ENCODE assay signal across 32 cellular contexts in genomic region chr10:5168897-5169296, GRCh38. TPM values are rescaled to one million over a fixed set of nuclear protein-coding genes. Genes with fewer than 3 reads are reported as not detected.
DNase-seq lines count a peak whose midpoint lies in the region; ATAC-seq, FAIRE-seq and TF ChIP-seq lines count a peak whose summit lies in the region.
"Had no signal": no experiment of that assay in that cellular context is flagged by ENCODE, and none has a peak within 500 bp of the region (broad histone marks: within the 10 kb centered on the region; RNA-seq: fewer than 3 reads in every experiment).

No MANE protein-coding gene starts in this region.

- H3K36me3 ChIP-seq in small intestine (ENCODE audit: control insufficient read depth in 2 of 2, insufficient read depth in 2 of 2, low read length in 2 of 2): no peaks in the 10 kb centered on the region
- H3K36me3 ChIP-seq: cardiac muscle cell, SJSA1, thyroid gland had no signal

- peaks cover 23% of the 10 kb centered on the region for H3K9me3 Mint-ChIP-seq in activated CD8-positive, alpha-beta T cell treated with anti-CD3 and anti-CD28 coated beads for 36 hours
- H3K9me3 Mint-ChIP-seq in activated CD8-positive, alpha-beta T cell treated with anti-CD3 and anti-CD28 coated beads, Interleukin-2, amount 10 ng/mL, durations not matched to agents 7 days and 5 days (ENCODE audit: insufficient read depth): peaks cover 24% of the 10 kb centered on the region
- H3K9me3 Mint-ChIP-seq in activated T-helper 2 cell treated with anti-CD3 and anti-CD28 coated beads, Interferon-gamma antibody, Interleukin-2, Interleukin-4, amounts not matched to agents 10 μg/mL and 5 μg/mL and 100 μg/mL, durations not matched to agents 14 hours and 24 hours and 36 hours: peaks cover 35% of the 10 kb centered on the region
- peaks cover 15% of the 10 kb centered on the region for H3K9me3 Mint-ChIP-seq in glutamatergic neuron (ENCODE audit: unreplicated experiment)

- TF ChIP-seq CTCF in activated CD8-positive, alpha-beta T cell treated with anti-CD3 and anti-CD28 coated beads for 36 hours (IDR thresholded peaks at IDR 0.05): no peak
- no peak for TF ChIP-seq CTCF in glutamatergic neuron (IDR thresholded peaks at IDR 0.05; ENCODE audit: partially characterized antibody, unreplicated experiment)

- H3K27ac Mint-ChIP-seq in activated CD8-positive, alpha-beta T cell treated with anti-CD3 and anti-CD28 coated beads for 36 hours: peak overlapping the region; percentile 3
- H3K27ac Mint-ChIP-seq in activated CD8-positive, alpha-beta T cell treated with anti-CD3 and anti-CD28 coated beads, Interleukin-2, amount 10 ng/mL, durations not matched to agents 7 days and 5 days: no peak overlapping the region
- H3K27ac Mint-ChIP-seq in activated T-helper 2 cell treated with anti-CD3 and anti-CD28 coated beads, Interferon-gamma antibody, Interleukin-2, Interleukin-4, amounts not matched to agents 10 μg/mL and 5 μg/mL and 100 μg/mL, durations not matched to agents 14 hours and 24 hours and 36 hours: peak overlapping the region; percentile 63
- H3K27ac Mint-ChIP-seq in glutamatergic neuron (ENCODE audit: unreplicated experiment): no peak overlapping the region
- H3K27ac Mint-ChIP-seq: activated naive CD8-positive, alpha-beta T cell treated with anti-CD3 and anti-CD28 coated beads, Interleukin-2, amount 10 ng/mL, durations not matched to agents 7 days and 5 days; H9 had no signal

- FAIRE-seq in small intestine (lab: Jason Lieb, UNC): no peak
- FAIRE-seq: colon, HTR-8/SVneo, K562 had no signal

- H3K36me3 Mint-ChIP-seq in activated CD8-positive, alpha-beta T cell treated with anti-CD3 and anti-CD28 coated beads for 36 hours (ENCODE audit: low read depth): no peaks in the 10 kb centered on the region
- no peaks in the 10 kb centered on the region for H3K36me3 Mint-ChIP-seq in activated CD8-positive, alpha-beta T cell treated with anti-CD3 and anti-CD28 coated beads, Interleukin-2, amount 10 ng/mL, durations not matched to agents 7 days and 5 days (ENCODE audit: low read depth)
- peaks cover 3% of the 10 kb centered on the region for H3K36me3 Mint-ChIP-seq in activated T-helper 2 cell treated with anti-CD3 and anti-CD28 coated beads, Interferon-gamma antibody, Interleukin-2, Interleukin-4, amounts not matched to agents 10 μg/mL and 5 μg/mL and 100 μg/mL, durations not matched to agents 14 hours and 24 hours and 36 hours (ENCODE audit: low read depth)
- H3K36me3 Mint-ChIP-seq in glutamatergic neuron (ENCODE audit: unreplicated experiment): peaks cover 31% of the 10 kb centered on the region
- H3K36me3 Mint-ChIP-seq: activated naive CD8-positive, alpha-beta T cell treated with anti-CD3 and anti-CD28 coated beads, Interleukin-2, amount 10 ng/mL, durations not matched to agents 7 days and 5 days; CD4-positive, CD25-positive, alpha-beta regulatory T cell had no signal

- H3K27me3 Mint-ChIP-seq in activated CD8-positive, alpha-beta T cell treated with anti-CD3 and anti-CD28 coated beads for 36 hours: no peaks in the 10 kb centered on the region
- H3K27me3 Mint-ChIP-seq in activated CD8-positive, alpha-beta T cell treated with anti-CD3 and anti-CD28 coated beads, Interleukin-2, amount 10 ng/mL, durations not matched to agents 7 days and 5 days (ENCODE audit: low read depth): no peaks in the 10 kb centered on the region
- H3K27me3 Mint-ChIP-seq in activated T-helper 2 cell treated with anti-CD3 and anti-CD28 coated beads, Interferon-gamma antibody, Interleukin-2, Interleukin-4, amounts not matched to agents 10 μg/mL and 5 μg/mL and 100 μg/mL, durations not matched to agents 14 hours and 24 hours and 36 hours (ENCODE audit: low read depth): no peaks in the 10 kb centered on the region
- peaks cover 2% of the 10 kb centered on the region for H3K27me3 Mint-ChIP-seq in glutamatergic neuron (ENCODE audit: unreplicated experiment)
- H3K27me3 Mint-ChIP-seq: activated naive CD8-positive, alpha-beta T cell treated with anti-CD3 and anti-CD28 coated beads, Interleukin-2, amount 10 ng/mL, durations not matched to agents 7 days and 5 days; CD4-positive, CD25-positive, alpha-beta regulatory T cell had no signal

- WGBS in small intestine, 3 donors: 12 to 46% (median 39%) methylated on average over 2 of the region's 2 CpGs

- peaks cover 1% of the 10 kb centered on the region for H3K9me3 ChIP-seq in small intestine (ENCODE audit: control insufficient read depth, low read depth)
- H3K9me3 ChIP-seq: thyroid gland had no signal

- no peak overlapping the region for H3K27ac ChIP-seq in small intestine (ENCODE audit: low read depth in 1 of 2, low read length in 1 of 2)
- H3K27ac ChIP-seq: cardiac muscle cell, psoas muscle, SJSA1, thyroid gland, VCaP had no signal

- ATAC-seq in activated CD8-positive, alpha-beta T cell treated with anti-CD3 and anti-CD28 coated beads for 36 hours: peak; percentile 37
- no peak for ATAC-seq in activated CD8-positive, alpha-beta T cell treated with anti-CD3 and anti-CD28 coated beads, Interleukin-2, amount 10 ng/mL, durations not matched to agents 7 days and 5 days
- ATAC-seq: K562, psoas muscle had no signal

- no peaks in the 10 kb centered on the region for H3K4me1 Mint-ChIP-seq in activated CD8-positive, alpha-beta T cell treated with anti-CD3 and anti-CD28 coated beads for 36 hours (ENCODE audit: low read depth)
- no peaks in the 10 kb centered on the region for H3K4me1 Mint-ChIP-seq in activated CD8-positive, alpha-beta T cell treated with anti-CD3 and anti-CD28 coated beads, Interleukin-2, amount 10 ng/mL, durations not matched to agents 7 days and 5 days (ENCODE audit: low read depth)
- H3K4me1 Mint-ChIP-seq in activated T-helper 2 cell treated with anti-CD3 and anti-CD28 coated beads, Interferon-gamma antibody, Interleukin-2, Interleukin-4, amounts not matched to agents 10 μg/mL and 5 μg/mL and 100 μg/mL, durations not matched to agents 14 hours and 24 hours and 36 hours (ENCODE audit: low read depth): peaks cover 7% of the 10 kb centered on the region
- no peaks in the 10 kb centered on the region for H3K4me1 Mint-ChIP-seq in glutamatergic neuron (ENCODE audit: low read depth, unreplicated experiment)
- H3K4me1 Mint-ChIP-seq: activated naive CD8-positive, alpha-beta T cell treated with anti-CD3 and anti-CD28 coated beads, Interleukin-2, amount 10 ng/mL, durations not matched to agents 7 days and 5 days had no signal

- no peaks in the 10 kb centered on the region for H3K27me3 ChIP-seq in small intestine (ENCODE audit: control insufficient read depth in 2 of 2, insufficient read depth in 2 of 2, low read length in 2 of 2)
- H3K27me3 ChIP-seq: cardiac muscle cell, thyroid gland had no signal

- H3K4me1 ChIP-seq in small intestine (ENCODE audit: control insufficient read depth in 2 of 2, insufficient read depth in 1 of 2, low read depth in 1 of 2, low read length in 1 of 2): no peaks in the 10 kb centered on the region
- H3K4me1 ChIP-seq: psoas muscle, SJSA1, thyroid gland had no signal

- peak; percentile 15 for DNase-seq in activated CD8-positive, alpha-beta T cell treated with anti-CD3 and anti-CD28 coated beads for 36 hours
- DNase-seq in activated CD8-positive, alpha-beta T cell treated with anti-CD3 and anti-CD28 coated beads, Interleukin-2, amount 10 ng/mL, durations not matched to agents 7 days and 5 days: no peak
- DNase-seq in stimulated activated CD4-positive, alpha-beta T cell treated with anti-CD3 and anti-CD28 coated beads, Interleukin-15, amount 100 ng/mL, for 24 hours: peak; percentile 50
- no peak for DNase-seq in stimulated activated CD4-positive, alpha-beta T cell treated with anti-CD3 and anti-CD28 coated beads, Interleukin-4, amount 100 ng/mL, for 4 hours
- DNase-seq in activated T-helper 2 cell treated with anti-CD3 and anti-CD28 coated beads, Interferon-gamma antibody, Interleukin-2, Interleukin-4, amounts not matched to agents 10 μg/mL and 5 μg/mL and 100 μg/mL, durations not matched to agents 14 hours and 24 hours and 36 hours (ENCODE audit: low spot score): no peak
- DNase-seq in small intestine (peak; percentile 58), NOMO-1 (lab: John Stamatoyannopoulos, UW; ENCODE audit: unreplicated experiment in 2 of 2) (no peak), glutamatergic neuron (no peak)
- DNase-seq: activated CD4-positive, alpha-beta T cell treated with anti-CD3 and anti-CD28 coated beads, Interleukin-2, amount 50 U/mL, for 1 hour; activated naive CD8-positive, alpha-beta T cell treated with anti-CD3 and anti-CD28 coated beads, Interleukin-2, amount 10 ng/mL, durations not matched to agents 7 days and 5 days; AML-193; aorta; DMS79 treated with DMSO at 0.1 percent for 48 hours; GDM1; H9; hippocampal formation; mesenchymal stem cell; NCI-H1092; NCI-H1694 treated with DMSO at 0.1 percent for 48 hours; NCI-H446; psoas muscle; T1000; thyroid gland had no signal

- no peak overlapping the region for H3K4me3 Mint-ChIP-seq in activated CD8-positive, alpha-beta T cell treated with anti-CD3 and anti-CD28 coated beads for 36 hours
- H3K4me3 Mint-ChIP-seq in activated CD8-positive, alpha-beta T cell treated with anti-CD3 and anti-CD28 coated beads, Interleukin-2, amount 10 ng/mL, durations not matched to agents 7 days and 5 days: no peak overlapping the region
- no peak overlapping the region for H3K4me3 Mint-ChIP-seq in activated T-helper 2 cell treated with anti-CD3 and anti-CD28 coated beads, Interferon-gamma antibody, Interleukin-2, Interleukin-4, amounts not matched to agents 10 μg/mL and 5 μg/mL and 100 μg/mL, durations not matched to agents 14 hours and 24 hours and 36 hours (ENCODE audit: low read depth)
- H3K4me3 Mint-ChIP-seq in glutamatergic neuron (ENCODE audit: unreplicated experiment): no peak overlapping the region
- H3K4me3 Mint-ChIP-seq: activated naive CD8-positive, alpha-beta T cell treated with anti-CD3 and anti-CD28 coated beads, Interleukin-2, amount 10 ng/mL, durations not matched to agents 7 days and 5 days; CD4-positive, CD25-positive, alpha-beta regulatory T cell; H9 had no signal

- POLR2A ChIA-PET in activated CD8-positive, alpha-beta T cell treated with anti-CD3 and anti-CD28 coated beads for 36 hours (lab: Charles Lee): no interaction called here
- POLR2A ChIA-PET in activated CD8-positive, alpha-beta T cell treated with anti-CD3 and anti-CD28 coated beads, Interleukin-2, amount 10 ng/mL, durations not matched to agents 7 days and 5 days (lab: Charles Lee): no interaction called here

- intact Hi-C loops in activated CD8-positive, alpha-beta T cell treated with anti-CD3 and anti-CD28 coated beads for 36 hours (cut with micrococcal nuclease): no loop called here
- intact Hi-C loops in activated T-helper 2 cell treated with anti-CD3 and anti-CD28 coated beads, Interferon-gamma antibody, Interleukin-2, Interleukin-4, amounts not matched to agents 10 μg/mL and 5 μg/mL and 100 μg/mL, durations not matched to agents 14 hours and 24 hours and 36 hours (cut with micrococcal nuclease): loop anchor here (2.0 kb wide), 1 partner anchor 122 kb away; no protein-coding TSS in a partner anchor

- CTCF ChIA-PET in activated CD8-positive, alpha-beta T cell treated with anti-CD3 and anti-CD28 coated beads for 36 hours (lab: Charles Lee): no interaction called here
- CTCF ChIA-PET in activated CD8-positive, alpha-beta T cell treated with anti-CD3 and anti-CD28 coated beads, Interleukin-2, amount 10 ng/mL, durations not matched to agents 7 days and 5 days (lab: Charles Lee): no interaction called here

- no peak overlapping the region for H3K4me3 ChIP-seq in small intestine (ENCODE audit: low read depth in 1 of 2, low read length in 2 of 2)
- H3K4me3 ChIP-seq: cardiac muscle cell, K562, psoas muscle, SJSA1, thyroid gland had no signal

RNA-seq across cellular contexts. Expression of gene AKR1C8, which starts 16.1 kb away (rescaled TPM):
- not detected for total RNA-seq in activated CD8-positive, alpha-beta T cell treated with anti-CD3 and anti-CD28 coated beads for 36 hours
- under 1 TPM in 1 of 2 experiments, not detected in 1; 0.18 TPM for total RNA-seq in activated CD8-positive, alpha-beta T cell treated with anti-CD3 and anti-CD28 coated beads, Interleukin-2, amount 10 ng/mL, durations not matched to agents 7 days and 5 days
- not detected in 2 replicates for total RNA-seq in activated T-helper 2 cell treated with anti-CD3 and anti-CD28 coated beads, Interferon-gamma antibody, Interleukin-2, Interleukin-4, amounts not matched to agents 10 μg/mL and 5 μg/mL and 100 μg/mL, durations not matched to agents 14 hours and 24 hours and 36 hours
- polyA plus RNA-seq in small intestine: not detected
- not detected for total RNA-seq in glutamatergic neuron (ENCODE audit: unreplicated experiment)
- total RNA-seq: cardiac muscle cell, H9, psoas muscle, RPMI7951, thyroid gland had no signal
- polyA plus RNA-seq: aorta, cardiac muscle cell, psoas muscle had no signal

RNA-seq across cellular contexts. Expression of gene AKR1C4, which starts 27.7 kb away (rescaled TPM):
- not detected for total RNA-seq in activated CD8-positive, alpha-beta T cell treated with anti-CD3 and anti-CD28 coated beads for 36 hours
- not detected for total RNA-seq in activated CD8-positive, alpha-beta T cell treated with anti-CD3 and anti-CD28 coated beads, Interleukin-2, amount 10 ng/mL, durations not matched to agents 7 days and 5 days
- total RNA-seq in activated T-helper 2 cell treated with anti-CD3 and anti-CD28 coated beads, Interferon-gamma antibody, Interleukin-2, Interleukin-4, amounts not matched to agents 10 μg/mL and 5 μg/mL and 100 μg/mL, durations not matched to agents 14 hours and 24 hours and 36 hours: not detected in 2 replicates
- polyA plus RNA-seq in small intestine: 1 to 10 TPM; 1.9 to 2.2 (median 2.0) TPM
- total RNA-seq in glutamatergic neuron (ENCODE audit: unreplicated experiment): not detected
- total RNA-seq: A673; activated naive CD8-positive, alpha-beta T cell treated with anti-CD3 and anti-CD28 coated beads, Interleukin-2, amount 10 ng/mL, durations not matched to agents 7 days and 5 days; aorta; cardiac muscle cell; CD4-positive, CD25-positive, alpha-beta regulatory T cell; H9; psoas muscle; RPMI7951; SJSA1; thyroid gland had no signal
- polyA plus RNA-seq: aorta; cardiac muscle cell; CD4-positive, CD25-positive, alpha-beta regulatory T cell; K562; psoas muscle had no signal

Comparison
In these comparisons a context has a peak if more than half of its experiments do, and no peak if none do; other contexts are left out.
1. DNase-seq: peak in activated CD8-positive, alpha-beta T cell treated with anti-CD3 and anti-CD28 coated beads for 36 hours (single experiment), stimulated activated CD4-positive, alpha-beta T cell treated with anti-CD3 and anti-CD28 coated beads, Interleukin-15, amount 100 ng/mL, for 24 hours (single experiment) and small intestine (single experiment); none in activated CD8-positive, alpha-beta T cell treated with anti-CD3 and anti-CD28 coated beads, Interleukin-2, amount 10 ng/mL, durations not matched to agents 7 days and 5 days (single experiment), stimulated activated CD4-positive, alpha-beta T cell treated with anti-CD3 and anti-CD28 coated beads, Interleukin-4, amount 100 ng/mL, for 4 hours (0 of 2), activated T-helper 2 cell treated with anti-CD3 and anti-CD28 coated beads, Interferon-gamma antibody, Interleukin-2, Interleukin-4, amounts not matched to agents 10 μg/mL and 5 μg/mL and 100 μg/mL, durations not matched to agents 14 hours and 24 hours and 36 hours (single experiment), NOMO-1 (0 of 2) and glutamatergic neuron (single experiment).
2. H3K27ac Mint-ChIP-seq: peak in activated CD8-positive, alpha-beta T cell treated with anti-CD3 and anti-CD28 coated beads for 36 hours (single experiment) and activated T-helper 2 cell treated with anti-CD3 and anti-CD28 coated beads, Interferon-gamma antibody, Interleukin-2, Interleukin-4, amounts not matched to agents 10 μg/mL and 5 μg/mL and 100 μg/mL, durations not matched to agents 14 hours and 24 hours and 36 hours (single experiment); none in activated CD8-positive, alpha-beta T cell treated with anti-CD3 and anti-CD28 coated beads, Interleukin-2, amount 10 ng/mL, durations not matched to agents 7 days and 5 days (single experiment) and glutamatergic neuron (single experiment).